9 cellular contexts compared by ENCODE assay signal in the genomic region with DNA sequence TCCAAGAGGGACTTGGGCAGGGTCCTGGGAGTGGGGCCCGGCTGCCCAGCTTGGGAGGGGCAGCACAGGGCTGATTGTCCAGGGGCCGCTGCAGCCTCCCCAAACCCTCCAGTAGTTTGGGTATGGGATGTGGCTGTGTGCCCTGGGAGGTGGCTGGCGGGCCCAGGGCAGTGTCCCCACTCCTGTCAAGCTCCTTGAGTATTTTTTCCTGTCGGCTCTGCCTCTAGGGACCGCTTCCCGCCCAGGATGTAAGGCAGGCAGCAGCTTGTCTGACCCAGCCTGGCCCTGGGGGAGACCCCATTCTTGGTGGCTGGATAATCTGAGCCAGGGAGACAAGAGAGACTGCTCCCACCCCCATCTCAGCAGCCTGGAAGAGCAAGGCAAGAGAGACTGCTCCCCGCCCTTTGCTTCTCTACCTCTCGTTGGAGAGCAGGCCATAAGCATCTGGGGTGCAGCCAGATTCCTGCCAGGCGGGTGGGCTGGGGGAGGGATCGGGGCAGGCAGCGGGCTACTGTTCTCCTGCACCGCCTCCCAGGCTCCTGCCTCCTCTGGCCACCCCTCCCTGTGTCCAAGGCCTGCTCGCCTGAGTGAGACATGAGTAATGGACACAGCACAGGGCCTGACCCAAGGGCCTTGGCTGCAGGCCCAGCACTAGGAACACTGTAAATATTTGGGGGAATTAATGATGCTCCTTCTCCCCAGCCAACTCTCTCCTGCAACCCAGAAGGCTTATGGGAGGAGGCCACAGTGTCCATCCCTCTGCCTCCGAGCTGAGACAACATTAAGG. TPM values are rescaled to one million over a fixed set of nuclear protein-coding genes. Genes with fewer than 3 reads are reported as not detected.
DNase-seq lines count a peak whose midpoint lies in the region; TF ChIP-seq lines count a peak whose summit lies in the region.
"Had no signal": no experiment of that assay in that cellular context is flagged by ENCODE, and none has a peak within 500 bp of the region (broad histone marks: within the 10 kb centered on the region; RNA-seq: fewer than 3 reads in every experiment).

No MANE protein-coding gene starts in this region.

- H3K4me3 ChIP-seq in astrocyte of the spinal cord (ENCODE audit: low read depth, low read length), result no peak overlapping the region
- H3K4me3 ChIP-seq in stomach, result no peak overlapping the region

- no peak for TF ChIP-seq POLR2A in stomach (IDR thresholded peaks at IDR 0.05)

- no peaks in the 10 kb centered on the region for H3K27me3 ChIP-seq in stomach

- TF ChIP-seq EP300 in stomach (IDR thresholded peaks at IDR 0.05), result no peak

- peak; percentile 80 for DNase-seq in HK-2 (ENCODE audit: unreplicated experiment)
- DNase-seq in astrocyte of the spinal cord (ENCODE audit: low read depth, low spot score), result peak; percentile 82
- peak; percentile 62 for DNase-seq in islet precursor cell
- DNase-seq in stomach, result peak; percentile 56
- DNase-seq in NOMO-1 treated with DMSO at 0.1 percent for 48 hours (lab: John Stamatoyannopoulos, UW; ENCODE audit: unreplicated experiment), result no peak
- no peak for DNase-seq in HuH-7.5 (ENCODE audit: low spot score)
- DNase-seq in SKM-1 (lab: John Stamatoyannopoulos, UW; ENCODE audit: unreplicated experiment), result no peak
- DNase-seq in G401 (ENCODE audit: low spot score), result no peak
- DNase-seq: stimulated activated CD8-positive, alpha-beta memory T cell treated with anti-CD3 and anti-CD28 coated beads, Interleukin-4, amount 100 ng/mL, for 48 hours had no signal

- no peaks in the 10 kb centered on the region for H3K36me3 ChIP-seq in stomach

- intact Hi-C loops in stomach (cut with DNase I; ENCODE audit: low total_unique reads), result no loop called here

- TF ChIP-seq CTCF in astrocyte of the spinal cord (IDR thresholded peaks at IDR 0.05; ENCODE audit: low read depth, low read length) (no peak), stomach (IDR thresholded peaks at IDR 0.05) (no peak)

- peak overlapping the region in 4 of 5 donors; percentile 49 to 75 (median 69) for H3K27ac ChIP-seq in stomach

- in situ Hi-C loops in astrocyte of the spinal cord (cut with HindIII; ENCODE audit: low sequenced_read_pairs) (no loop called here), G401 (cut with HindIII; ENCODE audit: low sequenced_read_pairs) (no loop called here)

- 42 to 66% (median 44%) methylated on average over 9 to 14 of the region's 14 CpGs for WGBS in stomach, 5 donors

- H3K9me3 ChIP-seq in stomach, result no peaks in the 10 kb centered on the region

- H3K4me1 ChIP-seq in stomach, result peaks cover 35 to 57% (median 46%) of the 10 kb centered on the region in 4 donors

RNA-seq across cellular contexts. Expression of a gene that starts 18.4 kb away (rescaled TPM):
- total RNA-seq in stomach, result 100 to 1,000 TPM in 4 of 5 donors, 10 to 100 TPM in 1; 33.6 to 698 (median 193) TPM
- 10 to 100 TPM in 2 of 3 donors, 1 to 10 TPM in 1; 6.9 to 37.5 (median 29.5) TPM for polyA plus RNA-seq in stomach
- total RNA-seq in G401 (2014; rRNA removed; shearing (Covaris generic)), result 12.2 and 14.5 TPM in 2 replicates

RNA-seq across cellular contexts. Expression of a gene that starts 42.5 kb away (rescaled TPM):
- total RNA-seq in stomach, result not detected
- polyA plus RNA-seq in stomach, result under 1 TPM in 1 of 3 donors, not detected in 2; 0.68 TPM
- 6.3 and 11.2 TPM in 2 replicates for total RNA-seq in G401 (2014; rRNA removed; shearing (Covaris generic))

RNA-seq across cellular contexts. Expression of a gene that starts 57.6 kb away (rescaled TPM):
- total RNA-seq in stomach, result 100 to 1,000 TPM in 1 of 5 donors, 10 to 100 TPM in 2, 1 to 10 TPM in 2; 4.6 to 255 (median 31.2) TPM
- polyA plus RNA-seq in stomach, result 10 to 100 TPM; 13.5 to 20.6 (median 20.1) TPM
- 40.3 and 112 TPM in 2 replicates for total RNA-seq in G401 (2014; rRNA removed; shearing (Covaris generic))

Comparison
In these comparisons a context has a peak if more than half of its experiments do, and no peak if none do; other contexts are left out.
1. DNase-seq: peak in HK-2 (single experiment), astrocyte of the spinal cord (single experiment), islet precursor cell (single experiment) and stomach (single experiment); none in NOMO-1 treated with DMSO at 0.1 percent for 48 hours (single experiment), HuH-7.5 (single experiment), SKM-1 (single experiment) and G401 (single experiment).